Comparison of ENCODE assay signal across 19 cellular contexts in genomic region chr5:141852448-141852847, GRCh38. TPM values are rescaled to one million over a fixed set of nuclear protein-coding genes. Genes with fewer than 3 reads are reported as not detected.
A peak's percentile ranks its signal among the peaks of the same experiment; 100 is the strongest.
DNase-seq lines count a peak whose midpoint lies in the region; ATAC-seq, FAIRE-seq and TF ChIP-seq lines count a peak whose summit lies in the region.
"Had no signal": no experiment of that assay in that cellular context is flagged by ENCODE, and none has a peak within 500 bp of the region (broad histone marks: within the 10 kb centered on the region; RNA-seq: fewer than 3 reads in every experiment).

No MANE protein-coding gene starts in this region.

- H3K27me3 ChIP-seq in upper lobe of left lung, result no peaks in the 10 kb centered on the region
- H3K27me3 ChIP-seq: BLaER1 treated with 17β-estradiol and CSF1 and Interleukin-3, amounts not matched to agents 10 nM and 100 nM; Peyer's patch had no signal

- no peaks in the 10 kb centered on the region for H3K36me3 ChIP-seq in HEK293 (ENCODE audit: control insufficient read depth in 2 of 2, insufficient read depth in 1 of 2, low read length in 2 of 2)
- peaks cover 0 to 34% (median 13%) of the 10 kb centered on the region in 4 donors for H3K36me3 ChIP-seq in upper lobe of left lung
- H3K36me3 ChIP-seq in kidney (ENCODE audit: control insufficient read depth in 1 of 2, insufficient read depth in 2 of 2, low read length in 2 of 2), result peaks cover 2 to 8% of the 10 kb centered on the region in 2 donors
- H3K36me3 ChIP-seq: BLaER1 treated with 17β-estradiol and CSF1 and Interleukin-3, amounts not matched to agents 10 nM and 100 nM had no signal

- ATAC-seq in upper lobe of left lung (ENCODE audit: low FRiP score in 2 of 2) (no peak), GM19452 (IDR thresholded peaks at IDR 0.05; ENCODE audit: unreplicated experiment) (no peak)

- TF ChIP-seq CTCF in GM12864 (IDR thresholded peaks at IDR 0.05; ENCODE audit: low read depth, low read length, missing control alignments), result peak; percentile 11
- TF ChIP-seq CTCF in HEK293 (tag by site-specific recombination; IDR thresholded peaks at IDR 0.05), result no peak
- peak; percentile 17 for TF ChIP-seq CTCF in glutamatergic neuron (IDR thresholded peaks at IDR 0.05; ENCODE audit: partially characterized antibody, unreplicated experiment)
- no peak for TF ChIP-seq CTCF in upper lobe of left lung (IDR thresholded peaks at IDR 0.05)
- no peak for TF ChIP-seq CTCF in kidney (IDR thresholded peaks at IDR 0.05; ENCODE audit: borderline replicate concordance, extremely low read depth, insufficient read depth)

- DNase-seq in GM12864 (ENCODE audit: low read depth), result no peak
- DNase-seq in glutamatergic neuron, result no peak
- no peak for DNase-seq in upper lobe of left lung
- DNase-seq in kidney, result no peak
- no peak for DNase-seq in effector CD4-positive, alpha-beta T cell
- DNase-seq: CD8-positive, alpha-beta memory T cell; H9; NCI-H1092 treated with DMSO at 0.1 percent for 48 hours; NCI-H1436 treated with DMSO at 0.1 percent for 48 hours; NCI-H2029; NCI-H2171; NCI-H524 treated with DMSO at 0.1 percent for 48 hours; NCI-H82; Peyer's patch had no signal

- no peak for TF ChIP-seq EP300 in upper lobe of left lung (IDR thresholded peaks at IDR 0.05)

- H3K4me3 ChIP-seq in GM12864 (ENCODE audit: low read depth, low read length), result no peak overlapping the region
- H3K4me3 ChIP-seq in HEK293 (ENCODE audit: low read depth, low read length), result no peak overlapping the region
- no peak overlapping the region for H3K4me3 ChIP-seq in upper lobe of left lung
- H3K4me3 ChIP-seq in kidney (ENCODE audit: low read length in 2 of 2), result no peak overlapping the region
- H3K4me3 ChIP-seq: BLaER1 treated with 17β-estradiol and CSF1 and Interleukin-3, amounts not matched to agents 10 nM and 100 nM; Peyer's patch had no signal

- CTCF ChIA-PET in HEK293 (lab: Yijun Ruan, JAX), result no interaction called here

- H3K9me3 Mint-ChIP-seq in glutamatergic neuron (ENCODE audit: unreplicated experiment), result peaks cover 4% of the 10 kb centered on the region
- H3K9me3 Mint-ChIP-seq: CD8-positive, alpha-beta memory T cell; H9 had no signal

- H3K9me3 ChIP-seq in HEK293 (ENCODE audit: control insufficient read depth, insufficient read depth, low read depth, low read length) (no peaks in the 10 kb centered on the region), upper lobe of left lung (no peaks in the 10 kb centered on the region), kidney (ENCODE audit: control insufficient read depth in 1 of 2, low read length in 2 of 2) (no peaks in the 10 kb centered on the region)
- H3K9me3 ChIP-seq: BLaER1 treated with 17β-estradiol and CSF1 and Interleukin-3, amounts not matched to agents 10 nM and 100 nM; Peyer's patch had no signal

- 97 to 100% methylated on average over 1 to 3 of the region's 3 CpGs for WGBS in upper lobe of left lung, 2 donors

- peaks cover 11% of the 10 kb centered on the region for H3K4me1 Mint-ChIP-seq in glutamatergic neuron (ENCODE audit: low read depth, unreplicated experiment)

- H3K4me3 Mint-ChIP-seq in glutamatergic neuron (ENCODE audit: unreplicated experiment), result no peak overlapping the region

- intact Hi-C loops in kidney (cut with DNase I), result no loop called here

- POLR2A ChIA-PET in HEK293 (lab: Yijun Ruan, JAX), result no interaction called here

- no peak overlapping the region for H3K27ac ChIP-seq in HEK293 (ENCODE audit: extremely low read depth, low read depth, low read length)
- peak overlapping the region; percentile 92 to 98 (median 96) for H3K27ac ChIP-seq in upper lobe of left lung
- no peak overlapping the region for H3K27ac ChIP-seq in kidney (ENCODE audit: low read depth in 2 of 2, low read length in 2 of 2)
- H3K27ac ChIP-seq: BLaER1 treated with 17β-estradiol and CSF1 and Interleukin-3, amounts not matched to agents 10 nM and 100 nM; KMS-11; Peyer's patch had no signal

- TF ChIP-seq POLR2A in upper lobe of left lung (IDR thresholded peaks at IDR 0.05), result no peak

- no peaks in the 10 kb centered on the region for H3K36me3 Mint-ChIP-seq in glutamatergic neuron (ENCODE audit: unreplicated experiment)

- H3K27me3 Mint-ChIP-seq in glutamatergic neuron (ENCODE audit: unreplicated experiment), result peaks cover 15% of the 10 kb centered on the region

- H3K9ac ChIP-seq in kidney (ENCODE audit: low read length in 2 of 2), result no peak overlapping the region
- H3K9ac ChIP-seq: BLaER1 treated with 17β-estradiol and CSF1 and Interleukin-3, amounts not matched to agents 10 nM and 100 nM; KMS-11 had no signal

- no peak overlapping the region for H3K27ac Mint-ChIP-seq in glutamatergic neuron (ENCODE audit: unreplicated experiment)

- FAIRE-seq in kidney (lab: Jason Lieb, UNC), result no peak
- FAIRE-seq: G401.6 had no signal

- H3K4me1 ChIP-seq in HEK293 (ENCODE audit: control insufficient read depth, insufficient read depth, low read length) (peaks cover 7% of the 10 kb centered on the region), upper lobe of left lung (peaks cover 25 to 55% (median 40%) of the 10 kb centered on the region in 4 donors), kidney (ENCODE audit: control insufficient read depth in 1 of 2, insufficient read depth in 1 of 2, low read depth in 1 of 2, low read length in 2 of 2) (peaks cover 18 to 21% of the 10 kb centered on the region in 2 donors)

TF ChIP-seq in HEK293, 187 proteins besides CTCF, POLR2A, EP300 and RAD21:
- TF ChIP-seq ZIC2 (tag by site-specific recombination; IDR thresholded peaks at IDR 0.05) (0 out of 2 replicates have a peak, but pooled peaks have one; percentile 7), ZNF660 (tag by site-specific recombination; IDR thresholded peaks at IDR 0.05) (no peak)
TF ChIP-seq in HEK293: peak in this region for 1.

RNA-seq across cellular contexts. Expression of gene PCDH1, which starts 25.8 kb away (rescaled TPM):
- total RNA-seq in glutamatergic neuron (ENCODE audit: unreplicated experiment) (7.9 TPM), upper lobe of left lung (100 to 1,000 TPM in 1 of 6 donors, 10 to 100 TPM in 5; 41.3 to 133 (median 81.6) TPM), kidney (147 TPM)
- 37.3 TPM for polyA plus RNA-seq in kidney (ENCODE audit: insufficient read depth, low read depth, low replicate concordance)
- total RNA-seq: CD8-positive, alpha-beta memory T cell had no signal

Comparison
In these comparisons a context has a peak if more than half of its experiments do, and no peak if none do; other contexts are left out.
1. CTCF ChIP-seq: peak in GM12864 (single experiment) and glutamatergic neuron (single experiment); none in HEK293 (single experiment), upper lobe of left lung (0 of 6) and kidney (single experiment).
2. H3K27ac ChIP-seq: peak in upper lobe of left lung (4 of 4); none in HEK293 (single experiment) and kidney (0 of 2).